ENCODE assay signal across 29 cellular contexts in genomic region chr9:111251453-111251837, GRCh38.
"Had no signal": no experiment of that assay in that cellular context is flagged by ENCODE, and none has a peak within 500 bp of the region (broad histone marks: within the 10 kb centered on the region; RNA-seq: fewer than 3 reads in every experiment).

No MANE protein-coding gene starts in this region.

- H3K4me3 ChIP-seq: ascending aorta, cardiac muscle cell, PC-9 had no signal

- H3K9me3 ChIP-seq: ascending aorta had no signal

- H3K9me3 Mint-ChIP-seq: activated CD4-positive, alpha-beta T cell treated with anti-CD3 and anti-CD28 coated beads, Interleukin-2, amount 10 ng/mL, durations not matched to agents 24 days and 14 days; activated CD8-positive, alpha-beta T cell treated with anti-CD3 and anti-CD28 coated beads for 36 hours; activated naive CD4-positive, alpha-beta T cell treated with anti-CD3 and anti-CD28 coated beads, Interleukin-2, amount 50 U/mL, for 24 hours; activated naive CD8-positive, alpha-beta T cell treated with anti-CD3 and anti-CD28 coated beads, Interleukin-2, amount 10 ng/mL, durations not matched to agents 7 days and 5 days; activated T-cell treated with anti-CD3 and anti-CD28 coated beads, Interleukin-2, amount 50 U/mL, for 72 hours; activated T-helper 17 cell treated with anti-CD3 and anti-CD28 coated beads, Interleukin-2, amount 50 U/mL, for 72 hours; central memory CD8-positive, alpha-beta T cell had no signal

- H3K27ac Mint-ChIP-seq: activated CD4-positive, alpha-beta T cell treated with anti-CD3 and anti-CD28 coated beads, Interleukin-2, amount 10 ng/mL, durations not matched to agents 24 days and 14 days; activated CD8-positive, alpha-beta T cell treated with anti-CD3 and anti-CD28 coated beads for 36 hours; activated naive CD4-positive, alpha-beta T cell treated with anti-CD3 and anti-CD28 coated beads, Interleukin-2, amount 50 U/mL, for 24 hours; activated naive CD8-positive, alpha-beta T cell treated with anti-CD3 and anti-CD28 coated beads, Interleukin-2, amount 10 ng/mL, durations not matched to agents 7 days and 5 days; activated T-cell treated with anti-CD3 and anti-CD28 coated beads, Interleukin-2, amount 50 U/mL, for 72 hours; activated T-helper 17 cell treated with anti-CD3 and anti-CD28 coated beads, Interleukin-2, amount 50 U/mL, for 72 hours had no signal

- H3K4me1 ChIP-seq: ascending aorta had no signal

- H2AFZ ChIP-seq: PC-9 had no signal

- H3K36me3 Mint-ChIP-seq: activated naive CD4-positive, alpha-beta T cell treated with anti-CD3 and anti-CD28 coated beads, Interleukin-2, amount 50 U/mL, for 24 hours; activated naive CD8-positive, alpha-beta T cell treated with anti-CD3 and anti-CD28 coated beads, Interleukin-2, amount 10 ng/mL, durations not matched to agents 7 days and 5 days had no signal

- H3K27ac ChIP-seq: ascending aorta, cardiac muscle cell, KMS-11, PC-9, RWPE1, WERI-Rb-1 had no signal

- H3K9ac ChIP-seq: KMS-11 had no signal

- H3K27me3 ChIP-seq: ascending aorta, cardiac muscle cell had no signal

- H3K36me3 ChIP-seq: ascending aorta, cardiac muscle cell, WERI-Rb-1 had no signal

- ATAC-seq: activated CD8-positive, alpha-beta T cell treated with anti-CD3 and anti-CD28 coated beads for 36 hours; activated T-cell treated with anti-CD3 and anti-CD28 coated beads, Interleukin-2, amount 50 U/mL, for 72 hours; activated T-helper 17 cell treated with anti-CD3 and anti-CD28 coated beads, Interleukin-2, amount 50 U/mL, for 72 hours; Right ventricle myocardium inferior had no signal

- DNase-seq: activated CD4-positive, alpha-beta T cell treated with anti-CD3 and anti-CD28 coated beads, Interleukin-2, amount 10 ng/mL, durations not matched to agents 24 days and 14 days; activated CD4-positive, alpha-beta T cell treated with anti-CD3 and anti-CD28 coated beads, Interleukin-2, amount 50 U/mL, for 4 hours; activated CD8-positive, alpha-beta T cell treated with anti-CD3 and anti-CD28 coated beads for 36 hours; activated effector memory CD4-positive, alpha-beta T cell treated with anti-CD3 and anti-CD28 coated beads, Interleukin-2, amount 50 U/mL, for 16 hours; activated naive CD4-positive, alpha-beta T cell; activated naive CD8-positive, alpha-beta T cell treated with anti-CD3 and anti-CD28 coated beads, Interleukin-2, amount 10 ng/mL, durations not matched to agents 7 days and 5 days; activated T-cell treated with anti-CD3 and anti-CD28 coated beads, Interleukin-2, amount 50 U/mL, for 1 hour; activated T-cell treated with anti-CD3 and anti-CD28 coated beads, Interleukin-2, amount 50 U/mL, for 72 hours; NCI-H1092 treated with DMSO at 0.1 percent for 48 hours; NCI-H1417; NCI-H146; NCI-H187; NCI-H2081; NCI-H510A; NCI-H526; NCI-H748 treated with DMSO at 0.1 percent for 48 hours; NK-92 treated with Interleukin-12 subunit alpha and Interleukin-12 subunit beta, amount 100 ng/mL, for 24 hours; PC-9; SIG-M5; T1000; WERI-Rb-1 had no signal

- H3K27me3 Mint-ChIP-seq: activated CD4-positive, alpha-beta T cell treated with anti-CD3 and anti-CD28 coated beads, Interleukin-2, amount 10 ng/mL, durations not matched to agents 24 days and 14 days; activated CD8-positive, alpha-beta T cell treated with anti-CD3 and anti-CD28 coated beads for 36 hours; activated naive CD8-positive, alpha-beta T cell treated with anti-CD3 and anti-CD28 coated beads, Interleukin-2, amount 10 ng/mL, durations not matched to agents 7 days and 5 days; activated T-helper 17 cell treated with anti-CD3 and anti-CD28 coated beads, Interleukin-2, amount 50 U/mL, for 72 hours; central memory CD8-positive, alpha-beta T cell had no signal

- H3K4me3 Mint-ChIP-seq: activated CD4-positive, alpha-beta T cell treated with anti-CD3 and anti-CD28 coated beads, Interleukin-2, amount 10 ng/mL, durations not matched to agents 24 days and 14 days; activated CD8-positive, alpha-beta T cell treated with anti-CD3 and anti-CD28 coated beads for 36 hours; activated naive CD4-positive, alpha-beta T cell treated with anti-CD3 and anti-CD28 coated beads, Interleukin-2, amount 50 U/mL, for 24 hours; activated naive CD8-positive, alpha-beta T cell treated with anti-CD3 and anti-CD28 coated beads, Interleukin-2, amount 10 ng/mL, durations not matched to agents 7 days and 5 days; activated T-cell treated with anti-CD3 and anti-CD28 coated beads, Interleukin-2, amount 50 U/mL, for 72 hours; activated T-helper 17 cell treated with anti-CD3 and anti-CD28 coated beads, Interleukin-2, amount 50 U/mL, for 72 hours; central memory CD8-positive, alpha-beta T cell had no signal

- H3K4me1 Mint-ChIP-seq: activated CD4-positive, alpha-beta T cell treated with anti-CD3 and anti-CD28 coated beads, Interleukin-2, amount 10 ng/mL, durations not matched to agents 24 days and 14 days; activated naive CD4-positive, alpha-beta T cell treated with anti-CD3 and anti-CD28 coated beads, Interleukin-2, amount 50 U/mL, for 24 hours; activated naive CD8-positive, alpha-beta T cell treated with anti-CD3 and anti-CD28 coated beads, Interleukin-2, amount 10 ng/mL, durations not matched to agents 7 days and 5 days; activated T-helper 17 cell treated with anti-CD3 and anti-CD28 coated beads, Interleukin-2, amount 50 U/mL, for 72 hours; central memory CD8-positive, alpha-beta T cell had no signal

- H3K4me2 ChIP-seq: KMS-11, PC-9 had no signal
